In genomic region chr9:136787690-136788400, GRCh38 we compare ENCODE assay signal across 8 cellular contexts. TPM values are rescaled to one million over a fixed set of nuclear protein-coding genes. Genes with fewer than 3 reads are reported as not detected.
A peak's percentile ranks its signal among the peaks of the same experiment; 100 is the strongest.
DNase-seq lines count a peak whose midpoint lies in the region; ATAC-seq, FAIRE-seq and TF ChIP-seq lines count a peak whose summit lies in the region.

No MANE protein-coding gene starts in this region.

- ATAC-seq in activated CD8-positive, alpha-beta T cell treated with anti-CD3 and anti-CD28 coated beads for 36 hours, result no peak
- ATAC-seq in stimulated activated naive CD8-positive, alpha-beta T cell treated with anti-CD3 and anti-CD28 coated beads, Interleukin-15, amount 100 ng/mL, for 72 hours, result peak; percentile 18
- ATAC-seq in HG02970 (IDR thresholded peaks at IDR 0.05; ENCODE audit: low FRiP score, unreplicated experiment), result no peak

- H3K36me3 Mint-ChIP-seq in activated CD8-positive, alpha-beta T cell treated with anti-CD3 and anti-CD28 coated beads for 36 hours (ENCODE audit: low read depth), result peaks cover 1% of the 10 kb centered on the region

- H3K27me3 Mint-ChIP-seq in activated CD8-positive, alpha-beta T cell treated with anti-CD3 and anti-CD28 coated beads for 36 hours, result peaks cover 10% of the 10 kb centered on the region
- H3K27me3 Mint-ChIP-seq in stimulated activated naive CD8-positive, alpha-beta T cell treated with anti-CD3 and anti-CD28 coated beads, Interleukin-15, amount 100 ng/mL, for 72 hours, result no peaks in the 10 kb centered on the region

- no peak overlapping the region for H3K4me3 Mint-ChIP-seq in activated CD8-positive, alpha-beta T cell treated with anti-CD3 and anti-CD28 coated beads for 36 hours
- H3K4me3 Mint-ChIP-seq in stimulated activated naive CD8-positive, alpha-beta T cell treated with anti-CD3 and anti-CD28 coated beads, Interleukin-15, amount 100 ng/mL, for 72 hours, result peak overlapping the region; percentile 52 to 57

- no peak for TF ChIP-seq POLR2A in H54 (IDR thresholded peaks at IDR 0.05; ENCODE audit: low read depth, low read length)

- H3K27me3 ChIP-seq in endocrine pancreas (ENCODE audit: control insufficient read depth, insufficient read depth, low read length), result no peaks in the 10 kb centered on the region

- peak; percentile 33 for FAIRE-seq in H54 (lab: Jason Lieb, UNC)

- POLR2A ChIA-PET in activated CD8-positive, alpha-beta T cell treated with anti-CD3 and anti-CD28 coated beads for 36 hours (lab: Charles Lee), result interaction anchor here (1.2 to 1.3 kb wide), 2 partner anchors 51 to 60 kb away, joined by 3 read pairs; no protein-coding TSS in a partner anchor

- TF ChIP-seq CTCF in AG09309 (IDR thresholded peaks at IDR 0.05; ENCODE audit: control insufficient read depth, insufficient read depth, low read depth, low read length, missing control alignments), result peak; percentile 72
- TF ChIP-seq CTCF in activated CD8-positive, alpha-beta T cell treated with anti-CD3 and anti-CD28 coated beads for 36 hours (IDR thresholded peaks at IDR 0.05), result peak; percentile 91

- DNase-seq in AG09309 (ENCODE audit: low read depth) (no peak), H54 (ENCODE audit: insufficient read length, low spot score) (peak; percentile 83), NCI-H748 (lab: John Stamatoyannopoulos, UW; ENCODE audit: unreplicated experiment) (peak; percentile 81), myocyte (ENCODE audit: low read depth) (peak; percentile 75)
- peak; percentile 86 for DNase-seq in activated CD8-positive, alpha-beta T cell treated with anti-CD3 and anti-CD28 coated beads for 36 hours
- DNase-seq in stimulated activated naive CD8-positive, alpha-beta T cell treated with anti-CD3 and anti-CD28 coated beads, Interleukin-15, amount 100 ng/mL, for 72 hours, result peak; percentile 77 to 83

- peak overlapping the region; percentile 19 for H3K9ac ChIP-seq in endocrine pancreas (ENCODE audit: control insufficient read depth, insufficient read depth, low read length)

- H3K4me1 Mint-ChIP-seq in activated CD8-positive, alpha-beta T cell treated with anti-CD3 and anti-CD28 coated beads for 36 hours (ENCODE audit: low read depth), result peaks cover 26% of the 10 kb centered on the region
- H3K4me1 Mint-ChIP-seq in stimulated activated naive CD8-positive, alpha-beta T cell treated with anti-CD3 and anti-CD28 coated beads, Interleukin-15, amount 100 ng/mL, for 72 hours, result peaks cover 47% of the 10 kb centered on the region

- H3K27ac Mint-ChIP-seq in activated CD8-positive, alpha-beta T cell treated with anti-CD3 and anti-CD28 coated beads for 36 hours, result no peak overlapping the region
- H3K27ac Mint-ChIP-seq in stimulated activated naive CD8-positive, alpha-beta T cell treated with anti-CD3 and anti-CD28 coated beads, Interleukin-15, amount 100 ng/mL, for 72 hours, result no peak overlapping the region

- H3K9me3 Mint-ChIP-seq in activated CD8-positive, alpha-beta T cell treated with anti-CD3 and anti-CD28 coated beads for 36 hours, result no peaks in the 10 kb centered on the region
- no peaks in the 10 kb centered on the region for H3K9me3 Mint-ChIP-seq in stimulated activated naive CD8-positive, alpha-beta T cell treated with anti-CD3 and anti-CD28 coated beads, Interleukin-15, amount 100 ng/mL, for 72 hours

- intact Hi-C loops in activated CD8-positive, alpha-beta T cell treated with anti-CD3 and anti-CD28 coated beads for 36 hours (cut with micrococcal nuclease), result loop anchor here (5.0 kb wide), 2 partner anchors 54 to 249 kb away; partner anchors contain the start of gene AJM1

- H3K9me3 ChIP-seq in endocrine pancreas (ENCODE audit: control insufficient read depth, low read length), result no peaks in the 10 kb centered on the region

- H3K4me3 ChIP-seq in AG09309 (ENCODE audit: control insufficient read depth, low read depth, low read length), result no peak overlapping the region
- peak overlapping the region; percentile 67 for H3K4me3 ChIP-seq in endocrine pancreas (ENCODE audit: control insufficient read depth, insufficient read depth, low read length)

- H3K36me3 ChIP-seq in endocrine pancreas (ENCODE audit: control insufficient read depth, insufficient read depth, low read length), result no peaks in the 10 kb centered on the region

- CTCF ChIA-PET in activated CD8-positive, alpha-beta T cell treated with anti-CD3 and anti-CD28 coated beads for 36 hours (lab: Charles Lee), result interaction anchor here (0.8 to 3.2 kb wide), 16 partner anchors 10 to 312 kb away, joined by 3 to 28 read pairs (median 4); partner anchors contain the start of genes AJM1 and RABL6

- H3K4me1 ChIP-seq in endocrine pancreas (ENCODE audit: control insufficient read depth, insufficient read depth, low read length), result peaks cover 21% of the 10 kb centered on the region

RNA-seq across cellular contexts. Expression of gene TMEM141, which starts 3.3 kb away (rescaled TPM):
- 10 to 100 TPM; 50.6 to 51.1 TPM for total RNA-seq in activated CD8-positive, alpha-beta T cell treated with anti-CD3 and anti-CD28 coated beads for 36 hours
- 63.9 and 81.6 TPM in 2 replicates for total RNA-seq in myocyte
- polyA plus RNA-seq in myocyte (2012), result 70.4 TPM

RNA-seq across cellular contexts. Expression of gene CCDC183, which starts 8.3 kb away (rescaled TPM):
- under 1 TPM; 0.20 to 0.34 TPM for total RNA-seq in activated CD8-positive, alpha-beta T cell treated with anti-CD3 and anti-CD28 coated beads for 36 hours
- total RNA-seq in myocyte, result 0.70 and 3.4 TPM in 2 replicates
- 1.7 TPM for polyA plus RNA-seq in myocyte (2012)

RNA-seq across cellular contexts. Expression of gene RABL6, which starts 19.9 kb away (rescaled TPM):
- total RNA-seq in activated CD8-positive, alpha-beta T cell treated with anti-CD3 and anti-CD28 coated beads for 36 hours, result 10 to 100 TPM; 85.6 to 86.6 TPM
- 94.2 and 122 TPM in 2 replicates for total RNA-seq in myocyte
- 88.8 TPM for polyA plus RNA-seq in myocyte (2012)

RNA-seq across cellular contexts. Expression of gene LCN15, which starts 23.5 kb away (rescaled TPM):
- not detected for total RNA-seq in activated CD8-positive, alpha-beta T cell treated with anti-CD3 and anti-CD28 coated beads for 36 hours
- not detected in 2 replicates for total RNA-seq in myocyte
- not detected for polyA plus RNA-seq in myocyte (2012)

RNA-seq across cellular contexts. Expression of gene LCN8, which starts 29.8 kb away (rescaled TPM):
- total RNA-seq in activated CD8-positive, alpha-beta T cell treated with anti-CD3 and anti-CD28 coated beads for 36 hours, result not detected
- total RNA-seq in myocyte, result 0.21 TPM in 1 of 2 replicates, not detected in the other
- polyA plus RNA-seq in myocyte (2012), result 0.14 TPM
